Comparison of ENCODE assay signal across 1 cellular context in genomic region chr19:48338802-48339660, GRCh38.
TF ChIP-seq lines count a peak whose summit lies in the region.

No MANE protein-coding gene starts in this region.

TF ChIP-seq in A549, 52 proteins besides CTCF, POLR2A, EP300 and RAD21 (continued from another document):
- TF ChIP-seq REST (IDR thresholded peaks at IDR 0.05): no peak
- no peak for TF ChIP-seq HMGXB4 (CRISPR knock-in tag; IDR thresholded peaks at IDR 0.05; ENCODE audit: borderline replicate concordance)
- TF ChIP-seq CEBPB (IDR thresholded peaks at IDR 0.05): no peak
